In genomic region chr2:24930768-24931167, GRCh38 we compare ENCODE assay signal across 8 cellular contexts. TPM values are rescaled to one million over a fixed set of nuclear protein-coding genes. Genes with fewer than 3 reads are reported as not detected.
A peak's percentile ranks its signal among the peaks of the same experiment; 100 is the strongest.
DNase-seq lines count a peak whose midpoint lies in the region; ATAC-seq and TF ChIP-seq lines count a peak whose summit lies in the region.

No MANE protein-coding gene starts in this region.

- TF ChIP-seq CTCF in PC-3 (conservative IDR thresholded peaks at IDR 0.05; ENCODE audit: low read depth, low read length) (no peak), endothelial cell (IDR thresholded peaks at IDR 0.05; ENCODE audit: unreplicated experiment) (no peak)

- no peaks in the 10 kb centered on the region for H4K20me1 ChIP-seq in PC-3 (ENCODE audit: low read length)

- H3K4me3 ChIP-seq in PC-3 (ENCODE audit: low read length) = no peak overlapping the region

- H3K9me3 Mint-ChIP-seq in endothelial cell (ENCODE audit: unreplicated experiment) = no peaks in the 10 kb centered on the region

- peaks cover 7% of the 10 kb centered on the region; the same call in 1 of the 2 replicates for H3K4me1 ChIP-seq in PC-3 (ENCODE audit: insufficient read depth, low read length)

- no peaks in the 10 kb centered on the region for H3K79me2 ChIP-seq in PC-3 (ENCODE audit: low read length)

- intact Hi-C loops in PC-3 (cut with micrococcal nuclease) = no loop called here

- H3K27ac ChIP-seq in PC-3 (ENCODE audit: low read length) = no peak overlapping the region

- no peaks in the 10 kb centered on the region for H3K27me3 ChIP-seq in PC-3 (ENCODE audit: low read length)

- ATAC-seq in GM18907 (IDR thresholded peaks at IDR 0.05; ENCODE audit: unreplicated experiment) (peak; percentile 60), HG02571 (IDR thresholded peaks at IDR 0.05; ENCODE audit: unreplicated experiment) (peak; percentile 73), PC-3 (peak; percentile 91), HG03520 (IDR thresholded peaks at IDR 0.05; ENCODE audit: unreplicated experiment) (no peak), HG03571 (IDR thresholded peaks at IDR 0.05; ENCODE audit: unreplicated experiment) (no peak)

- H3K36me3 ChIP-seq in PC-3 (ENCODE audit: low read depth, low read length) = no peaks in the 10 kb centered on the region

- peaks cover 2% of the 10 kb centered on the region for H3K4me1 Mint-ChIP-seq in endothelial cell (ENCODE audit: unreplicated experiment)

- H3K9me2 ChIP-seq in PC-3 (replicated peaks; ENCODE audit: low read length) = no peaks in the 10 kb centered on the region

- POLR2A ChIA-PET in PC-3 (lab: Charles Lee; ENCODE audit: unreplicated experiment) = no interaction called here

- no peaks in the 10 kb centered on the region for H3K36me3 Mint-ChIP-seq in endothelial cell (ENCODE audit: low read depth, unreplicated experiment)

- no TSS peak for BruUV-seq in PC-3 (replicated peaks; lab: Mats Ljungman, UMichigan)

- peak overlapping the region; percentile 5; the same call in 1 of the 2 replicates for H3K4me2 ChIP-seq in PC-3 (ENCODE audit: low read length)

- H3K9me3 ChIP-seq in PC-3 (ENCODE audit: low read length) = no peaks in the 10 kb centered on the region

- CTCF ChIA-PET in PC-3 (lab: Charles Lee) = no interaction called here

- no peaks in the 10 kb centered on the region for H3K27me3 Mint-ChIP-seq in endothelial cell (ENCODE audit: unreplicated experiment)

- H3F3A ChIP-seq in PC-3 (ENCODE audit: low read length, unreplicated experiment) = no peaks in the 10 kb centered on the region

- no peak overlapping the region for H3K27ac Mint-ChIP-seq in endothelial cell (ENCODE audit: unreplicated experiment)

- peak overlapping the region; percentile 62 for H2AFZ ChIP-seq in PC-3 (ENCODE audit: low read length)

- DNase-seq in PC-3 (peak; percentile 13), occipital lobe (lab: John Stamatoyannopoulos, UW) (peak; percentile 54), NCI-H345 treated with DMSO at 0.1 percent for 48 hours (lab: John Stamatoyannopoulos, UW; ENCODE audit: unreplicated experiment) (no peak), endothelial cell (ENCODE audit: low spot score) (no peak)

- H3K9ac ChIP-seq in PC-3 (ENCODE audit: low read length) = no peak overlapping the region

- no peak overlapping the region for H3K4me3 Mint-ChIP-seq in endothelial cell (ENCODE audit: unreplicated experiment)

RNA-seq across cellular contexts. Expression of gene ADCY3, which starts 10.7 kb away (rescaled TPM):
- total RNA-seq in PC-3 (2014; rRNA removed) (52.0 and 70.3 TPM in 2 replicates), occipital lobe (22.5 TPM), endothelial cell (ENCODE audit: unreplicated experiment) (88.0 TPM)

RNA-seq across cellular contexts. Expression of gene DNAJC27, which starts 41.0 kb away (rescaled TPM):
- total RNA-seq in PC-3 (2014; rRNA removed) (2.0 and 3.1 TPM in 2 replicates), occipital lobe (14.3 TPM), endothelial cell (ENCODE audit: unreplicated experiment) (3.5 TPM)

Comparison
In these comparisons a context has a peak if more than half of its experiments do, and no peak if none do; other contexts are left out.
1. ATAC-seq: peak in GM18907 (single experiment), HG02571 (single experiment) and PC-3 (single experiment); none in HG03520 (single experiment) and HG03571 (single experiment).
2. DNase-seq: peak in PC-3 (single experiment) and occipital lobe (single experiment); none in NCI-H345 treated with DMSO at 0.1 percent for 48 hours (single experiment) and endothelial cell (single experiment).